Comparison of ENCODE assay signal across 8 cellular contexts in the genomic region with DNA sequence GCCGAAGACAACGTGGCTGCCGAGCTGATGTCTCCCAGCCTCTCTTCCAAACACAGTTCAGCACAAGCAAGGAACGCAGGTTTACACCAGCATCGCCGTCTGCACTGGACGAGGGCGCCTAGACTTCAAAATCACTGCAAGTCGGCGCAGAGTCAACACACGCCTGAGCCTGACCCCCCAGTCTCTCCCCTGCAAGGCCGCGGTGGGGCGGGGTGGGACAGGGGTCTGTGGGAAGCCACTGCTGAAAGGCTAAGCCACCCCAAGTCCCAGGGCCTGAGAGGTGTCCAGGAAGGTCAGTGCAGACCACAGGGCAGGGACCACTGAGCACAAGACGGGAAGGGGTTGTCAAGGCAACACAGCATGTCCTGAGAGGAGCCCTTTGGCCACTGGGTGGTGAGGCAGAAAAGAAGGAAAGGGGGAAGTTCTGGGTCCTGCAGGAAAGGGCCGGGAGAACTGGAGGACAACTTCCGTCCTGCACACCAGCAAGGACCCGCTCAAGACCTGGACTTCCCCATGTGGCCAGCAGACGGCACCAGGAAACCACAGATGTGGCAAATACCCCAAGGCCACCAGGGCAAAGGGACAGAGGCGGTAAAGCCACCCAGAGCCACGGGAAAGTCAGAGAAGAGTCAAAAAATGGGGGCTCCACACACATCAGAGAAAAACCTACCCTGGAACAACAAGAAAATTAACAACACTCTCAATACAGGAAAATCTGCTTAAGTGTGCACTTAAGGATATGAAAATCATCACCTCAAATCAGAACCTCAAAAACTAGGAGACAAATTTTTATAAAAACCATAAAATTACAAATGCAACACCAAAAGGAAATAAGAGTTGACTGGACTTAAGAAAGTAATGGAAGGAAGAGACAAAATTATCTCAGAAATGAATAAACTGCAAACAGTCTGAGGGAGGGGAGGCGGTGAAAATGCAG.
A peak's percentile ranks its signal among the peaks of the same experiment; 100 is the strongest.
DNase-seq lines count a peak whose midpoint lies in the region; ATAC-seq and TF ChIP-seq lines count a peak whose summit lies in the region.

No MANE protein-coding gene starts in this region.

- peak; percentile 78 for TF ChIP-seq CTCF in C4-2B (conservative IDR thresholded peaks at IDR 0.05)
- TF ChIP-seq CTCF in activated B cell treated with CpG ODN at 0.5 μM for 24 hours (IDR thresholded peaks at IDR 0.05): no peak

- no peak overlapping the region for H3K27ac ChIP-seq in C4-2B

- CTCF ChIA-PET in activated B cell treated with CpG ODN at 0.5 μM for 24 hours (lab: Charles Lee): no interaction called here

- intact Hi-C loops in activated B cell treated with CpG ODN at 0.5 μM for 24 hours (cut with micrococcal nuclease): loop anchor here (1.0 kb wide), 1 partner anchor 156 kb away; no protein-coding TSS in a partner anchor

- peaks cover 12% of the 10 kb centered on the region for H3K4me1 Mint-ChIP-seq in activated B cell treated with CpG ODN at 0.5 μM for 24 hours

- H3K27me3 Mint-ChIP-seq in activated B cell treated with CpG ODN at 0.5 μM for 24 hours: no peaks in the 10 kb centered on the region

- no peaks in the 10 kb centered on the region for H3K9me3 Mint-ChIP-seq in activated B cell treated with CpG ODN at 0.5 μM for 24 hours

- no peak overlapping the region for H3K27ac Mint-ChIP-seq in activated B cell treated with CpG ODN at 0.5 μM for 24 hours

- ATAC-seq in activated B cell treated with CpG ODN at 0.5 μM for 24 hours (ENCODE audit: low read depth): peak; percentile 49
- ATAC-seq in GM18909 (IDR thresholded peaks at IDR 0.05; ENCODE audit: poor library complexity, unreplicated experiment): no peak
- ATAC-seq in HG03139 (IDR thresholded peaks at IDR 0.05; ENCODE audit: unreplicated experiment): no peak
- ATAC-seq in GM18867 (IDR thresholded peaks at IDR 0.05; ENCODE audit: unreplicated experiment): no peak

- H3K4me3 Mint-ChIP-seq in activated B cell treated with CpG ODN at 0.5 μM for 24 hours: no peak overlapping the region

- POLR2A ChIA-PET in activated B cell treated with CpG ODN at 0.5 μM for 24 hours (lab: Charles Lee): no interaction called here

- peaks cover 36% of the 10 kb centered on the region for H3K36me3 Mint-ChIP-seq in activated B cell treated with CpG ODN at 0.5 μM for 24 hours (ENCODE audit: low read depth)

- peak; percentile 77 for DNase-seq in HT-29 (ENCODE audit: low spot score)
- DNase-seq in activated B cell treated with CpG ODN at 0.5 μM for 24 hours: peak; percentile 22
- DNase-seq in inferior parietal cortex (ENCODE audit: extremely low spot score): peak; percentile 15
- DNase-seq in KG1 (lab: John Stamatoyannopoulos, UW): no peak
